In the genomic region with DNA sequence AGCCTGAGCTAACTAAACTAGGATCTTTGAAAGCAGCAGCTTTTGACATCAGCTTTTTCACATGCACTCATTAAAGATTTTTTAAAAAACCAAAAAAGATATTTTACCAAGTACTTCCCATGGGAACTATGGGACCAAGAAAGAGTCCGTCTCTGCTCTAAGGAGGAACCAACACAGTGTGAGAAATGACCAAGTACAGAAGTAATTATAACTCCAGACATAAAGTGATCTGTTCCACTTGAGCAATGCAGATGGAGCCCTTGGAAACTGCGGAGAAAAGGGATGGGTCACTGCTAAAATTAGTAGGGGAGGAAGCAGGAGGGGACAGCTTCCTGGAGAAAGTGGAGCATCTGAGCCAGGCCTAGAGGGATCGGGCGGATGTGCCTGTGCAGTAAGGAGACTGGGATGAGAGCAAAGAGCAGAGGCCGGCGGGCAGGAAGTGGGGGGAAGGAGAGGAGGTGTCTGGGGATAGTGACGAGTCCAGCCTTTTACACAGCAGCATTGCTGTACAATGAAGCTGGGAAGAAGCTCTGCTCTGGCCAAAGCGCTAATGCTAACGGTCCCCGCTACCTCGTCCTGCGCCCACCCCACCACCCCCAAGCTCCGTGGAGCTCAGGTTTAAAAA, we compare ENCODE assay signal across 19 cellular contexts. TPM values are rescaled to one million over a fixed set of nuclear protein-coding genes. Genes with fewer than 3 reads are reported as not detected.
DNase-seq lines count a peak whose midpoint lies in the region; ATAC-seq, FAIRE-seq and TF ChIP-seq lines count a peak whose summit lies in the region.
"Had no signal": no experiment of that assay in that cellular context is flagged by ENCODE, and none has a peak within 500 bp of the region (broad histone marks: within the 10 kb centered on the region; RNA-seq: fewer than 3 reads in every experiment).

No MANE protein-coding gene starts in this region.

- peaks cover 63% of the 10 kb centered on the region for H3K27me3 Mint-ChIP-seq in T-helper 1 cell treated with Interleukin-12 subunit alpha and Interleukin-12 subunit beta and Interleukin-4 antibody, amounts not matched to agents 30 μg/mL and 1 μg/mL, for 36 hours (ENCODE audit: low read depth)
- peaks cover 6% of the 10 kb centered on the region for H3K27me3 Mint-ChIP-seq in brain
- H3K27me3 Mint-ChIP-seq in activated CD8-positive, alpha-beta T cell treated with anti-CD3 and anti-CD28 coated beads, Interleukin-2, amount 10 ng/mL, durations not matched to agents 7 days and 5 days (ENCODE audit: low read depth), result peaks cover 34% of the 10 kb centered on the region

- H3K27ac ChIP-seq in left lung, result no peak overlapping the region
- H3K27ac ChIP-seq in upper lobe of right lung, result no peak overlapping the region
- H3K27ac ChIP-seq: Peyer's patch, thyroid gland had no signal

- peak overlapping the region; percentile 37 for H3K27ac Mint-ChIP-seq in T-helper 1 cell treated with Interleukin-12 subunit alpha and Interleukin-12 subunit beta and Interleukin-4 antibody, amounts not matched to agents 30 μg/mL and 1 μg/mL, for 36 hours
- peak overlapping the region; percentile 17 to 78 (median 36) for H3K27ac Mint-ChIP-seq in brain
- no peak overlapping the region for H3K27ac Mint-ChIP-seq in activated CD8-positive, alpha-beta T cell treated with anti-CD3 and anti-CD28 coated beads, Interleukin-2, amount 10 ng/mL, durations not matched to agents 7 days and 5 days
- H3K27ac Mint-ChIP-seq: activated CD4-positive, alpha-beta memory T cell treated with anti-CD3 and anti-CD28 coated beads, Interleukin-2, amount 10 ng/mL, durations not matched to agents 7 days and 5 days; immature natural killer cell; naive B cell had no signal

- H3K27me3 ChIP-seq in left lung (no peaks in the 10 kb centered on the region), upper lobe of right lung (no peaks in the 10 kb centered on the region)
- H3K27me3 ChIP-seq: esophagus muscularis mucosa, MG63, Peyer's patch, thyroid gland had no signal

- H3K36me3 ChIP-seq in left lung (no peaks in the 10 kb centered on the region), upper lobe of right lung (no peaks in the 10 kb centered on the region)
- H3K36me3 ChIP-seq: esophagus muscularis mucosa, MG63, Peyer's patch, thyroid gland had no signal

- H3K4me3 ChIP-seq in left lung (no peak overlapping the region), upper lobe of right lung (no peak overlapping the region)
- H3K4me3 ChIP-seq: A549, esophagus muscularis mucosa, MG63, Peyer's patch, thyroid gland had no signal

- no peaks in the 10 kb centered on the region for H3K9me3 Mint-ChIP-seq in T-helper 1 cell treated with Interleukin-12 subunit alpha and Interleukin-12 subunit beta and Interleukin-4 antibody, amounts not matched to agents 30 μg/mL and 1 μg/mL, for 36 hours
- H3K9me3 Mint-ChIP-seq in brain, result peaks cover 0 to 16% (median 3%) of the 10 kb centered on the region in 5 experiments
- H3K9me3 Mint-ChIP-seq in activated CD8-positive, alpha-beta T cell treated with anti-CD3 and anti-CD28 coated beads, Interleukin-2, amount 10 ng/mL, durations not matched to agents 7 days and 5 days (ENCODE audit: insufficient read depth), result no peaks in the 10 kb centered on the region
- H3K9me3 Mint-ChIP-seq: activated CD4-positive, alpha-beta memory T cell treated with anti-CD3 and anti-CD28 coated beads, Interleukin-2, amount 10 ng/mL, durations not matched to agents 7 days and 5 days; central memory CD8-positive, alpha-beta T cell; naive B cell had no signal

- ATAC-seq in left lung, result peak; percentile 23
- peak; percentile 30 for ATAC-seq in upper lobe of right lung
- no peak for ATAC-seq in activated CD8-positive, alpha-beta T cell treated with anti-CD3 and anti-CD28 coated beads, Interleukin-2, amount 10 ng/mL, durations not matched to agents 7 days and 5 days
- ATAC-seq: A549 had no signal

- H3K4me3 Mint-ChIP-seq in T-helper 1 cell treated with Interleukin-12 subunit alpha and Interleukin-12 subunit beta and Interleukin-4 antibody, amounts not matched to agents 30 μg/mL and 1 μg/mL, for 36 hours, result no peak overlapping the region
- peak overlapping the region in 1 of 5 experiments; percentile 18 for H3K4me3 Mint-ChIP-seq in brain
- H3K4me3 Mint-ChIP-seq in activated CD8-positive, alpha-beta T cell treated with anti-CD3 and anti-CD28 coated beads, Interleukin-2, amount 10 ng/mL, durations not matched to agents 7 days and 5 days, result no peak overlapping the region
- H3K4me3 Mint-ChIP-seq: activated CD4-positive, alpha-beta memory T cell treated with anti-CD3 and anti-CD28 coated beads, Interleukin-2, amount 10 ng/mL, durations not matched to agents 7 days and 5 days; central memory CD8-positive, alpha-beta T cell; immature natural killer cell; naive B cell had no signal

- H3K4me1 Mint-ChIP-seq in T-helper 1 cell treated with Interleukin-12 subunit alpha and Interleukin-12 subunit beta and Interleukin-4 antibody, amounts not matched to agents 30 μg/mL and 1 μg/mL, for 36 hours (ENCODE audit: low read depth), result peaks cover 17% of the 10 kb centered on the region
- peaks cover 84% of the 10 kb centered on the region for H3K4me1 Mint-ChIP-seq in brain
- H3K4me1 Mint-ChIP-seq in activated CD8-positive, alpha-beta T cell treated with anti-CD3 and anti-CD28 coated beads, Interleukin-2, amount 10 ng/mL, durations not matched to agents 7 days and 5 days (ENCODE audit: low read depth), result peaks cover 11% of the 10 kb centered on the region

- DNase-seq in T-helper 1 cell (no peak), left lung (peak in 1 of 2 donors; percentile 28), upper lobe of right lung (no peak), NCI-H2196 treated with DMSO at 0.1 percent for 48 hours (lab: John Stamatoyannopoulos, UW; ENCODE audit: unreplicated experiment) (no peak), frontal cortex (ENCODE audit: low spot score in 2 of 2) (no peak)
- no peak for DNase-seq in activated CD8-positive, alpha-beta T cell treated with anti-CD3 and anti-CD28 coated beads, Interleukin-2, amount 10 ng/mL, durations not matched to agents 7 days and 5 days
- DNase-seq: activated CD4-positive, alpha-beta memory T cell treated with anti-CD3 and anti-CD28 coated beads, Interleukin-2, amount 10 ng/mL, durations not matched to agents 7 days and 5 days; activated naive CD4-positive, alpha-beta T cell; immature natural killer cell; naive B cell; T1000; thyroid gland had no signal

- no peaks in the 10 kb centered on the region for H3K36me3 Mint-ChIP-seq in T-helper 1 cell treated with Interleukin-12 subunit alpha and Interleukin-12 subunit beta and Interleukin-4 antibody, amounts not matched to agents 30 μg/mL and 1 μg/mL, for 36 hours (ENCODE audit: low read depth)
- no peaks in the 10 kb centered on the region for H3K36me3 Mint-ChIP-seq in brain
- no peaks in the 10 kb centered on the region for H3K36me3 Mint-ChIP-seq in activated CD8-positive, alpha-beta T cell treated with anti-CD3 and anti-CD28 coated beads, Interleukin-2, amount 10 ng/mL, durations not matched to agents 7 days and 5 days (ENCODE audit: low read depth)
- H3K36me3 Mint-ChIP-seq: immature natural killer cell, naive B cell had no signal

- no peak for FAIRE-seq in frontal cortex (lab: Jason Lieb, UNC)
- FAIRE-seq: A549 had no signal

- H3K4me1 ChIP-seq in left lung, result peaks cover 0 to 11% of the 10 kb centered on the region in 2 donors
- H3K4me1 ChIP-seq in upper lobe of right lung, result no peaks in the 10 kb centered on the region

- H3K9me3 ChIP-seq in left lung, result no peaks in the 10 kb centered on the region
- H3K9me3 ChIP-seq in upper lobe of right lung, result no peaks in the 10 kb centered on the region
- H3K9me3 ChIP-seq: A549, esophagus muscularis mucosa, MG63, Peyer's patch, thyroid gland had no signal

- CTCF ChIA-PET in activated CD8-positive, alpha-beta T cell treated with anti-CD3 and anti-CD28 coated beads, Interleukin-2, amount 10 ng/mL, durations not matched to agents 7 days and 5 days (lab: Charles Lee), result interaction anchor here (0.7 kb wide), 2 partner anchors 113 to 234 kb away, joined by 3 to 4 read pairs; no protein-coding TSS in a partner anchor

- intact Hi-C loops in left lung (cut with DNase I) (loop anchor here in 1 of 2 donors (10.0 kb wide), 1 partner anchor 52 kb away; a partner anchor contains a TSS), upper lobe of right lung (cut with DNase I) (no loop called here)

- TF ChIP-seq CTCF in brain (conservative IDR thresholded peaks at IDR 0.05), result no peak
- no peak for TF ChIP-seq CTCF in left lung (IDR thresholded peaks at IDR 0.05)
- TF ChIP-seq CTCF in upper lobe of right lung (IDR thresholded peaks at IDR 0.05), result no peak

- POLR2A ChIA-PET in activated CD8-positive, alpha-beta T cell treated with anti-CD3 and anti-CD28 coated beads, Interleukin-2, amount 10 ng/mL, durations not matched to agents 7 days and 5 days (lab: Charles Lee), result interaction anchor here (0.7 kb wide), 1 partner anchor 281 kb away, joined by 3 read pairs; no protein-coding TSS in a partner anchor

RNA-seq across cellular contexts. Expression of a gene that starts 53.2 kb away (rescaled TPM):
- polyA plus RNA-seq in brain (ENCODE audit: insufficient read depth, low read depth, low replicate concordance), result 18.2 TPM
- total RNA-seq in left lung (10 to 100 TPM; 18.1 to 21.8 TPM), upper lobe of right lung (43.6 TPM), frontal cortex (14.7 TPM)
- total RNA-seq in activated CD8-positive, alpha-beta T cell treated with anti-CD3 and anti-CD28 coated beads, Interleukin-2, amount 10 ng/mL, durations not matched to agents 7 days and 5 days, result not detected
- polyA plus RNA-seq: immature natural killer cell had no signal

Comparison
In these comparisons a context has a peak if more than half of its experiments do, and no peak if none do; other contexts are left out.
1. RNA of a gene that starts 53.2 kb away (total RNA-seq): 43.6 TPM in upper lobe of right lung (single experiment), 18.1 to 21.8 TPM in left lung and 14.7 TPM in frontal cortex (single experiment); not detected in activated CD8-positive, alpha-beta T cell treated with anti-CD3 and anti-CD28 coated beads, Interleukin-2, amount 10 ng/mL, durations not matched to agents 7 days and 5 days; every median in the first group is over 10 times any median in the second.